In genomic region chr13:113907637-113908617, GRCh38 we compare ENCODE assay signal across 8 cellular contexts. TPM values are rescaled to one million over a fixed set of nuclear protein-coding genes. Genes with fewer than 3 reads are reported as not detected.
DNase-seq lines count a peak whose midpoint lies in the region; ATAC-seq and TF ChIP-seq lines count a peak whose summit lies in the region.

No MANE protein-coding gene starts in this region.

- no peak overlapping the region for H3K27ac Mint-ChIP-seq in endodermal cell
- no peak overlapping the region for H3K27ac Mint-ChIP-seq in stimulated activated naive B cell treated with anti-CD40 and anti-IgM and Interleukin-4, amounts not matched to agents 10 μg/mL and 1 μg/mL and 100 μg/mL, for 72 hours
- no peak overlapping the region for H3K27ac Mint-ChIP-seq in CD4-positive, alpha-beta T cell

- H3K4me3 Mint-ChIP-seq in endodermal cell = no peak overlapping the region
- H3K4me3 Mint-ChIP-seq in stimulated activated naive B cell treated with anti-CD40 and anti-IgM and Interleukin-4, amounts not matched to agents 10 μg/mL and 1 μg/mL and 100 μg/mL, for 72 hours = no peak overlapping the region
- no peak overlapping the region for H3K4me3 Mint-ChIP-seq in CD4-positive, alpha-beta T cell

- TF ChIP-seq CTCF in endodermal cell (conservative IDR thresholded peaks at IDR 0.05) (no peak), tibial artery (IDR thresholded peaks at IDR 0.05) (no peak)
- no peak for TF ChIP-seq CTCF in CD4-positive, alpha-beta T cell (IDR thresholded peaks at IDR 0.05)

- CTCF ChIA-PET in CD4-positive, alpha-beta T cell (lab: Charles Lee) = no interaction called here

- no peaks in the 10 kb centered on the region for H3K9me3 ChIP-seq in endodermal cell (ENCODE audit: control insufficient read depth, low read length)
- H3K9me3 ChIP-seq in tibial artery = no peaks in the 10 kb centered on the region
- no peaks in the 10 kb centered on the region for H3K9me3 ChIP-seq in CD4-positive, alpha-beta T cell (ENCODE audit: control insufficient read depth, low read length)

- H3K36me3 ChIP-seq in endodermal cell (ENCODE audit: control insufficient read depth, insufficient read depth, low read length) (no peaks in the 10 kb centered on the region), tibial artery (no peaks in the 10 kb centered on the region)

- H3K27ac ChIP-seq in endodermal cell (ENCODE audit: low read depth, low read length) = no peak overlapping the region
- H3K27ac ChIP-seq in tibial artery = peak overlapping the region; percentile 32 to 44
- H3K27ac ChIP-seq in CD4-positive, alpha-beta T cell (ENCODE audit: low read depth, low read length) = no peak overlapping the region

- intact Hi-C loops in tibial artery (cut with DNase I; ENCODE audit: low total_unique reads) = no loop called here
- intact Hi-C loops in CD4-positive, alpha-beta T cell (cut with DNase I, micrococcal nuclease) = no loop called here

- H3K9me3 Mint-ChIP-seq in endodermal cell = no peaks in the 10 kb centered on the region
- peaks cover 5 to 8% of the 10 kb centered on the region in 2 donors for H3K9me3 Mint-ChIP-seq in stimulated activated naive B cell treated with anti-CD40 and anti-IgM and Interleukin-4, amounts not matched to agents 10 μg/mL and 1 μg/mL and 100 μg/mL, for 72 hours
- H3K9me3 Mint-ChIP-seq in CD4-positive, alpha-beta T cell = no peaks in the 10 kb centered on the region

- peaks cover 10% of the 10 kb centered on the region for H3K4me1 Mint-ChIP-seq in endodermal cell
- H3K4me1 Mint-ChIP-seq in stimulated activated naive B cell treated with anti-CD40 and anti-IgM and Interleukin-4, amounts not matched to agents 10 μg/mL and 1 μg/mL and 100 μg/mL, for 72 hours = peaks cover 6 to 14% of the 10 kb centered on the region in 2 donors
- peaks cover 13% of the 10 kb centered on the region for H3K4me1 Mint-ChIP-seq in CD4-positive, alpha-beta T cell (ENCODE audit: low read depth)

- peak; percentile 61 for DNase-seq in NCI-H748 (lab: John Stamatoyannopoulos, UW; ENCODE audit: unreplicated experiment)
- DNase-seq in NCI-H748 treated with DMSO at 0.1 percent for 48 hours (lab: John Stamatoyannopoulos, UW) = no peak
- DNase-seq in NCI-H510A (lab: John Stamatoyannopoulos, UW) = peak; percentile 54
- DNase-seq in endodermal cell = peak; percentile 52
- peak in 1 of 2 donors; percentile 70 for DNase-seq in tibial artery
- no peak for DNase-seq in NK-92 treated with Interleukin-12 subunit alpha and Interleukin-12 subunit beta, amount 100 ng/mL, for 24 hours (lab: John Stamatoyannopoulos, UW)
- no peak for DNase-seq in stimulated activated naive B cell treated with anti-CD40 and anti-IgM and Interleukin-4, amounts not matched to agents 10 μg/mL and 1 μg/mL and 100 μg/mL, for 72 hours
- DNase-seq in CD4-positive, alpha-beta T cell = no peak

- no peaks in the 10 kb centered on the region for H3K27me3 ChIP-seq in endodermal cell (ENCODE audit: control insufficient read depth, insufficient read depth, low read length, poor library complexity, severe bottlenecking)
- H3K27me3 ChIP-seq in tibial artery = no peaks in the 10 kb centered on the region
- H3K27me3 ChIP-seq in CD4-positive, alpha-beta T cell (ENCODE audit: control insufficient read depth, insufficient read depth, low read length) = peaks cover 14% of the 10 kb centered on the region

- H3K4me3 ChIP-seq in endodermal cell (ENCODE audit: low read length) (no peak overlapping the region), tibial artery (no peak overlapping the region)

- ATAC-seq in stimulated activated naive B cell treated with anti-CD40 and anti-IgM and Interleukin-4, amounts not matched to agents 10 μg/mL and 1 μg/mL and 100 μg/mL, for 72 hours (replicated peaks) = no peak
- ATAC-seq in CD4-positive, alpha-beta T cell (ENCODE audit: poor library complexity) = no peak

- H3K4me1 ChIP-seq in endodermal cell (ENCODE audit: control insufficient read depth, insufficient read depth, low read length) (peaks cover 9% of the 10 kb centered on the region), tibial artery (peaks cover 0 to 44% (median 28%) of the 10 kb centered on the region in 4 donors)

- H3K9ac ChIP-seq in endodermal cell (ENCODE audit: extremely low read depth, low read length, poor library complexity, severe bottlenecking) = no peak overlapping the region

- POLR2A ChIA-PET in CD4-positive, alpha-beta T cell (lab: Charles Lee) = no interaction called here

- H3K27me3 Mint-ChIP-seq in endodermal cell (ENCODE audit: insufficient read depth) = peaks cover 2% of the 10 kb centered on the region
- peaks cover 19 to 38% of the 10 kb centered on the region in 2 donors for H3K27me3 Mint-ChIP-seq in stimulated activated naive B cell treated with anti-CD40 and anti-IgM and Interleukin-4, amounts not matched to agents 10 μg/mL and 1 μg/mL and 100 μg/mL, for 72 hours
- peaks cover 58% of the 10 kb centered on the region for H3K27me3 Mint-ChIP-seq in CD4-positive, alpha-beta T cell

- H3K36me3 Mint-ChIP-seq in endodermal cell (ENCODE audit: low read depth) = no peaks in the 10 kb centered on the region
- peaks cover 0 to 7% of the 10 kb centered on the region in 2 donors for H3K36me3 Mint-ChIP-seq in stimulated activated naive B cell treated with anti-CD40 and anti-IgM and Interleukin-4, amounts not matched to agents 10 μg/mL and 1 μg/mL and 100 μg/mL, for 72 hours
- H3K36me3 Mint-ChIP-seq in CD4-positive, alpha-beta T cell (ENCODE audit: low read depth) = no peaks in the 10 kb centered on the region

- 85 to 94% methylated on average over 11 to 17 of the region's 17 CpGs for WGBS in endodermal cell (ENCODE audit: insufficient coverage in 1 of 2, insufficient read length in 1 of 2), 2 experiments

RNA-seq across cellular contexts. Expression of gene GAS6, which starts 44.1 kb away (rescaled TPM):
- total RNA-seq in endodermal cell = 10 to 100 TPM; 45.7 to 49.6 TPM
- polyA plus RNA-seq in endodermal cell (2013, experiment 1 of 2) = 24.8 TPM
- 23.0 TPM for polyA plus RNA-seq in endodermal cell (2013, experiment 2 of 2)
- total RNA-seq in CD4-positive, alpha-beta T cell = 1 to 10 TPM in 1 of 2 experiments, under 1 TPM in 1; 0.52 to 1.0 TPM

Comparison
In these comparisons a context has a peak if more than half of its experiments do, and no peak if none do; other contexts are left out.
1. DNase-seq: peak in NCI-H748 (single experiment), NCI-H510A (single experiment) and endodermal cell (single experiment); none in NCI-H748 treated with DMSO at 0.1 percent for 48 hours (single experiment), NK-92 treated with Interleukin-12 subunit alpha and Interleukin-12 subunit beta, amount 100 ng/mL, for 24 hours (single experiment), stimulated activated naive B cell treated with anti-CD40 and anti-IgM and Interleukin-4, amounts not matched to agents 10 μg/mL and 1 μg/mL and 100 μg/mL, for 72 hours (single experiment) and CD4-positive, alpha-beta T cell (0 of 10).
2. H3K27ac ChIP-seq: peak in tibial artery (2 of 2); none in endodermal cell (single experiment) and CD4-positive, alpha-beta T cell (single experiment).
3. RNA of gene GAS6, which starts 44.1 kb away (total RNA-seq): 45.7 to 49.6 TPM in endodermal cell; 0.52 to 1.0 TPM in CD4-positive, alpha-beta T cell; every median in the first group is over 10 times any median in the second.